Comparison of ENCODE assay signal across 10 cellular contexts in the genomic region with DNA sequence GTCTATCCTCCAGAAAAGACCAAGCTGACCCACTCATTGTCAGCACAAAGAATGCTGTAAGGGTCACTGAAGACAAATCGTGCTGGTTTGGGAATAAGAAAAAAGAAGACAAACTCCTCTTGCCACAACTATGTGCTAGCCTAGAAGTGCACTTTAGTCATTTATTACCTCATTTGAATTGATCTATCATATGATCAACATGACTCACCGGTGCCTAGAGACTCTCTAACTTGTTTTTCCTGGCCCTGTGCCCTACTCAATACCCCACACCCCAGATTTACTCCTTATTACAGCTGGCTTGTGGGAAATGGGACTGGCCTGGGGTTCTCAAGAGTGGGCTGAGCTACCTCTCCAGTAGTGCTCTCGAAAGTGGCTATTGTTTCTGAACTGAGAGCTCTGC. TPM values are rescaled to one million over a fixed set of nuclear protein-coding genes. Genes with fewer than 3 reads are reported as not detected.
DNase-seq lines count a peak whose midpoint lies in the region; ATAC-seq and TF ChIP-seq lines count a peak whose summit lies in the region.
"Had no signal": no experiment of that assay in that cellular context is flagged by ENCODE, and none has a peak within 500 bp of the region (broad histone marks: within the 10 kb centered on the region; RNA-seq: fewer than 3 reads in every experiment).

No MANE protein-coding gene starts in this region.

- no peaks in the 10 kb centered on the region for H3K27me3 Mint-ChIP-seq in endodermal cell (ENCODE audit: insufficient read depth)
- H3K27me3 Mint-ChIP-seq in naive thymus-derived CD8-positive, alpha-beta T cell, result peaks cover 0 to 9% (median 4%) of the 10 kb centered on the region in 5 donors

- DNase-seq in DMS79 (lab: John Stamatoyannopoulos, UW) (peak; percentile 67), NCI-H2029 treated with DMSO at 0.1 percent for 48 hours (lab: John Stamatoyannopoulos, UW) (peak; percentile 36), endodermal cell (peak; percentile 16), non-pigmented ciliary epithelial cell (ENCODE audit: low read depth) (peak; percentile 81), cerebellum (ENCODE audit: low spot score) (no peak)
- no peak for DNase-seq in naive thymus-derived CD8-positive, alpha-beta T cell
- no peak for DNase-seq in stimulated activated CD4-positive, alpha-beta T cell treated with anti-CD3 and anti-CD28 coated beads, Interleukin-2, amount 100 ng/mL, for 24 hours
- DNase-seq in central memory CD4-positive, alpha-beta T cell, result no peak
- DNase-seq: activated naive CD4-positive, alpha-beta T cell treated with anti-CD3 and anti-CD28 coated beads for 36 hours; left cardiac atrium had no signal

- H3K27me3 ChIP-seq in endodermal cell (ENCODE audit: control insufficient read depth, insufficient read depth, low read length, poor library complexity, severe bottlenecking), result no peaks in the 10 kb centered on the region

- no peak overlapping the region for H3K4me3 Mint-ChIP-seq in endodermal cell
- H3K4me3 Mint-ChIP-seq in naive thymus-derived CD8-positive, alpha-beta T cell, result no peak overlapping the region
- H3K4me3 Mint-ChIP-seq: activated naive CD4-positive, alpha-beta T cell treated with anti-CD3 and anti-CD28 coated beads for 36 hours had no signal

- no peaks in the 10 kb centered on the region for H3K9me3 ChIP-seq in endodermal cell (ENCODE audit: control insufficient read depth, low read length)

- H3K4me1 Mint-ChIP-seq in endodermal cell, result no peaks in the 10 kb centered on the region
- H3K4me1 Mint-ChIP-seq in naive thymus-derived CD8-positive, alpha-beta T cell, result peaks cover 0 to 11% (median 5%) of the 10 kb centered on the region in 4 donors

- no peak overlapping the region for H3K27ac ChIP-seq in endodermal cell (ENCODE audit: low read depth, low read length)

- H3K4me3 ChIP-seq in endodermal cell (ENCODE audit: low read length), result no peak overlapping the region

- H3K36me3 Mint-ChIP-seq in endodermal cell (ENCODE audit: low read depth), result peaks cover 2% of the 10 kb centered on the region
- H3K36me3 Mint-ChIP-seq in naive thymus-derived CD8-positive, alpha-beta T cell, result no peaks in the 10 kb centered on the region

- ATAC-seq in naive thymus-derived CD8-positive, alpha-beta T cell, result no peak

- H3K36me3 ChIP-seq in endodermal cell (ENCODE audit: control insufficient read depth, insufficient read depth, low read length), result no peaks in the 10 kb centered on the region

- WGBS in endodermal cell (ENCODE audit: insufficient coverage in 1 of 2, insufficient read length in 1 of 2), 2 experiments, result 89 to 94% methylated on average over 2 to 3 of the region's 3 CpGs

- H3K9me3 Mint-ChIP-seq in endodermal cell, result no peaks in the 10 kb centered on the region
- H3K9me3 Mint-ChIP-seq in naive thymus-derived CD8-positive, alpha-beta T cell, result no peaks in the 10 kb centered on the region
- H3K9me3 Mint-ChIP-seq: activated naive CD4-positive, alpha-beta T cell treated with anti-CD3 and anti-CD28 coated beads for 36 hours had no signal

- POLR2A ChIA-PET in naive thymus-derived CD8-positive, alpha-beta T cell (lab: Charles Lee), result no interaction called here

- H3K27ac Mint-ChIP-seq in endodermal cell, result no peak overlapping the region
- no peak overlapping the region for H3K27ac Mint-ChIP-seq in naive thymus-derived CD8-positive, alpha-beta T cell
- H3K27ac Mint-ChIP-seq: activated naive CD4-positive, alpha-beta T cell treated with anti-CD3 and anti-CD28 coated beads for 36 hours had no signal

- no peaks in the 10 kb centered on the region for H3K4me1 ChIP-seq in endodermal cell (ENCODE audit: control insufficient read depth, insufficient read depth, low read length)

- no peak for TF ChIP-seq CTCF in endodermal cell (conservative IDR thresholded peaks at IDR 0.05)

- H3K9ac ChIP-seq in endodermal cell (ENCODE audit: extremely low read depth, low read length, poor library complexity, severe bottlenecking), result no peak overlapping the region

RNA-seq across cellular contexts. Expression of a gene that starts 35.9 kb away (rescaled TPM):
- total RNA-seq in endodermal cell, result under 1 TPM in 1 of 2 donors, not detected in 1; 0.55 TPM
- not detected for polyA plus RNA-seq in endodermal cell (2013, experiment 1 of 2)
- polyA plus RNA-seq in endodermal cell (2013, experiment 2 of 2), result not detected
- total RNA-seq in cerebellum, result 0.27 TPM
- not detected for total RNA-seq in naive thymus-derived CD8-positive, alpha-beta T cell
- not detected for polyA plus RNA-seq in naive thymus-derived CD8-positive, alpha-beta T cell
- total RNA-seq: activated naive CD4-positive, alpha-beta T cell treated with anti-CD3 and anti-CD28 coated beads for 36 hours; left cardiac atrium had no signal

Comparison
In these comparisons a context has a peak if more than half of its experiments do, and no peak if none do; other contexts are left out.
1. DNase-seq: peak in DMS79 (single experiment), NCI-H2029 treated with DMSO at 0.1 percent for 48 hours (single experiment), endodermal cell (single experiment) and non-pigmented ciliary epithelial cell (single experiment); none in cerebellum (single experiment), naive thymus-derived CD8-positive, alpha-beta T cell (0 of 10), stimulated activated CD4-positive, alpha-beta T cell treated with anti-CD3 and anti-CD28 coated beads, Interleukin-2, amount 100 ng/mL, for 24 hours (0 of 2) and central memory CD4-positive, alpha-beta T cell (single experiment).